8 cellular contexts compared by ENCODE assay signal in genomic region chr2:233061591-233062446, GRCh38. TPM values are rescaled to one million over a fixed set of nuclear protein-coding genes. Genes with fewer than 3 reads are reported as not detected.
A peak's percentile ranks its signal among the peaks of the same experiment; 100 is the strongest.
DNase-seq lines count a peak whose midpoint lies in the region; ATAC-seq and TF ChIP-seq lines count a peak whose summit lies in the region.

No MANE protein-coding gene starts in this region.

- no peak overlapping the region for H3K4me2 ChIP-seq in PC-3 (ENCODE audit: low read length)

- no peak overlapping the region for H2AFZ ChIP-seq in PC-3 (ENCODE audit: low read length)

- no peaks in the 10 kb centered on the region for H3K9me2 ChIP-seq in PC-3 (replicated peaks; ENCODE audit: low read length)

- no peak overlapping the region for H3K27ac ChIP-seq in PC-3 (ENCODE audit: low read length)
- peak overlapping the region; percentile 19 to 85 for H3K27ac ChIP-seq in coronary artery
- H3K27ac ChIP-seq in muscle layer of duodenum (ENCODE audit: low read length), result peak overlapping the region; percentile 85

- no peaks in the 10 kb centered on the region for H4K20me1 ChIP-seq in PC-3 (ENCODE audit: low read length)

- intact Hi-C loops in PC-3 (cut with micrococcal nuclease), result no loop called here

- no peaks in the 10 kb centered on the region for H3F3A ChIP-seq in PC-3 (ENCODE audit: low read length, unreplicated experiment)

- CTCF ChIA-PET in PC-3 (lab: Charles Lee), result no interaction called here

- H3K27me3 ChIP-seq in GM06990 (replicated peaks; ENCODE audit: control insufficient read depth, insufficient read depth, low read length) (no peaks in the 10 kb centered on the region), PC-3 (ENCODE audit: low read length) (no peaks in the 10 kb centered on the region), muscle layer of duodenum (ENCODE audit: low read depth, low read length) (no peaks in the 10 kb centered on the region)

- H3K9me3 ChIP-seq in PC-3 (ENCODE audit: low read length), result no peaks in the 10 kb centered on the region
- no peaks in the 10 kb centered on the region for H3K9me3 ChIP-seq in muscle layer of duodenum (ENCODE audit: control insufficient read depth in 1 of 2, low read length in 2 of 2)

- no peak overlapping the region for H3K9ac ChIP-seq in PC-3 (ENCODE audit: low read length)

- peak; percentile 56 for TF ChIP-seq CTCF in GM06990 (IDR thresholded peaks at IDR 0.05; ENCODE audit: insufficient read depth, low read length, poor library complexity, severe bottlenecking)
- TF ChIP-seq CTCF in PC-3 (conservative IDR thresholded peaks at IDR 0.05; ENCODE audit: low read depth, low read length), result 0 out of 2 replicates have a peak, but pooled peaks have one; percentile 11
- TF ChIP-seq CTCF in coronary artery (IDR thresholded peaks at IDR 0.05), result peak; percentile 18

- peak overlapping the region; percentile 99 for H3K4me3 ChIP-seq in GM06990 (replicated peaks; ENCODE audit: low read depth, low read length)
- H3K4me3 ChIP-seq in PC-3 (ENCODE audit: low read length), result no peak overlapping the region
- H3K4me3 ChIP-seq in coronary artery, result peak overlapping the region; percentile 69
- H3K4me3 ChIP-seq in muscle layer of duodenum (ENCODE audit: low read depth in 1 of 2, low read length in 2 of 2), result peak overlapping the region; percentile 62 to 71

- H3K36me3 ChIP-seq in GM06990 (ENCODE audit: control insufficient read depth, insufficient read depth, low read length) (peaks cover 25% of the 10 kb centered on the region), PC-3 (ENCODE audit: low read depth, low read length) (no peaks in the 10 kb centered on the region), muscle layer of duodenum (ENCODE audit: control insufficient read depth in 1 of 2, insufficient read depth in 2 of 2, low read length in 2 of 2) (no peaks in the 10 kb centered on the region)

- POLR2A ChIA-PET in PC-3 (lab: Charles Lee; ENCODE audit: unreplicated experiment), result no interaction called here

- no peaks in the 10 kb centered on the region for H3K79me2 ChIP-seq in PC-3 (ENCODE audit: low read length)

- H3K4me1 ChIP-seq in PC-3 (ENCODE audit: insufficient read depth, low read length), result peaks cover 4% of the 10 kb centered on the region
- H3K4me1 ChIP-seq in muscle layer of duodenum (ENCODE audit: control insufficient read depth in 1 of 2, insufficient read depth in 2 of 2, low read length in 2 of 2), result peaks cover 0 to 16% of the 10 kb centered on the region in 2 donors

- BruUV-seq in PC-3 (replicated peaks; lab: Mats Ljungman, UMichigan), result no TSS peak

- ATAC-seq in GM21529 (IDR thresholded peaks at IDR 0.05; ENCODE audit: unreplicated experiment) (peak; percentile 27), PC-3 (peak; percentile 35; the same call in 1 of the 2 replicates), GM21576 (IDR thresholded peaks at IDR 0.05; ENCODE audit: unreplicated experiment) (no peak)

- DNase-seq in GM06990 (ENCODE audit: extremely low read depth, insufficient read length), result peak; percentile 68
- DNase-seq in PC-3, result peak; percentile 8
- peak; percentile 78 for DNase-seq in coronary artery (ENCODE audit: low spot score)
- no peak for DNase-seq in inferior parietal cortex (ENCODE audit: extremely low spot score)
- DNase-seq in NCI-H1105 (lab: John Stamatoyannopoulos, UW), result no peak

RNA-seq across cellular contexts. Expression of gene INPP5D, which starts 1.7 kb away (rescaled TPM):
- 0.26 and 1.9 TPM in 2 replicates for total RNA-seq in PC-3 (2014; rRNA removed)

RNA-seq across cellular contexts. Expression of gene NEU2, which starts 29.3 kb away (rescaled TPM):
- total RNA-seq in PC-3 (2014; rRNA removed), result 4.0 and 4.5 TPM in 2 replicates

RNA-seq across cellular contexts. Expression of gene NGEF, which starts 48.8 kb away (rescaled TPM):
- 71.3 and 80.2 TPM in 2 replicates for total RNA-seq in PC-3 (2014; rRNA removed)

Comparison
In these comparisons a context has a peak if more than half of its experiments do, and no peak if none do; other contexts are left out.
1. DNase-seq: peak in GM06990 (single experiment), PC-3 (single experiment) and coronary artery (single experiment); none in inferior parietal cortex (single experiment) and NCI-H1105 (single experiment).
2. Peak in every context shown above with its lines, with median percentiles within 50 percentile points of each other: CTCF ChIP-seq.